Comparison of ENCODE assay signal across 1 cellular context in the genomic region with DNA sequence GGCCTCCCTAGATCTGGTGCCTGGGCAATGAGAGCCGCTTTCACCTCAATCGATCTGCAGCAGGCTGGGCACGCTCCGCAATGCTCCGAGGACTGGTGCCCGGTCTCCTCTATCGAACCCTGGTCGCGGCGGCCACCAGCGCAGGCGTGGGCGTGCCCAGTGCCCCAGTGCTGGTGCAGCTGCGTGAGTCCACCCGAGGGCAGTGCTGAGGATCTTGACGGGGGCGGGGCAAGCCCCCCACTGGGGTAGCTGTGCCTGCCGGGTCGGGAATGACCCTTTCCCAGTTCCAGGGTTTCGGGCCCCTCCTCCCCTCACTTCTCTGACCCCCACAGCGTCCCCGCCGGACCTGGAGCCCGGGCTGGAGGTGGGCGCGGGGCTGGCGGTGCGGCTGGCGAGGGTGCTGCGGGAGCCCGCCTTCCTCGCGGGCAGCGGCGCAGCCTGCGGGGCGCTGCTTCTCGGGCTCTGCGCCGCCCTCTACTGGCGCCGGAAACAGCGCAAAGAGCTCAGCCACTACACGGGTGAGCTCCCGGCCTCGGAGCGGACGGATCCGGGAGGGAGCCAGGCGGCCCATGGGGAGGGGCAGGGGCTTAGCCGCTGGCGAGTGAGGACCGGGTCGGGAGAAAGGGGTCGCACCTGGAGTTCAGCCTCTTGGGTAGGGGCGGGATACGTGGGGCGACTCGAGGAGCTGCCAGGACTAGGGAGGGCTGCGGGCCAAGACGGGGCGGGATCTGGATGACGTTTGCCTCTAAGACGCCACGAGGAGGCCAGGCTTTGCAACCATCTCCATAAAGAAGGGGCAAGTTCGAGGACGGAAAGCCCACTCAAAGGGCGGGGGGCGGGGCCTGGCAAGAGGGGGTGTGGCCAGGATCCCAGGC.
TF ChIP-seq lines count a peak whose summit lies in the region.

No MANE protein-coding gene starts in this region.

TF ChIP-seq in K562, 482 proteins besides CTCF, POLR2A, EP300 and RAD21 (continued from another document and continues in another):
- TF ChIP-seq, protein P1, sequence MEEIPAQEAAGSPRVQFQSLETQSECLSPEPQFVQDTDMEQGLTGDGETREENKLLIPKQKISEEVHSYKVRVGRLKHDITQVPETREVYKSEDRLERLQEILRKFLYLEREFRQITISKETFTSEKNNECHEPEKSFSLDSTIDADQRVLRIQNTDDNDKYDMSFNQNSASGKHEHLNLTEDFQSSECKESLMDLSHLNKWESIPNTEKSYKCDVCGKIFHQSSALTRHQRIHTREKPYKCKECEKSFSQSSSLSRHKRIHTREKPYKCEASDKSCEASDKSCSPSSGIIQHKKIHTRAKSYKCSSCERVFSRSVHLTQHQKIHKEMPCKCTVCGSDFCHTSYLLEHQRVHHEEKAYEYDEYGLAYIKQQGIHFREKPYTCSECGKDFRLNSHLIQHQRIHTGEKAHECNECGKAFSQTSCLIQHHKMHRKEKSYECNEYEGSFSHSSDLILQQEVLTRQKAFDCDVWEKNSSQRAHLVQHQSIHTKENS (CRISPR knock-in tag; IDR thresholded peaks at IDR 0.05): no peak
- TF ChIP-seq ZNF561 (CRISPR knock-in tag; conservative IDR thresholded peaks at IDR 0.05): no peak
- TF ChIP-seq, protein P2, sequence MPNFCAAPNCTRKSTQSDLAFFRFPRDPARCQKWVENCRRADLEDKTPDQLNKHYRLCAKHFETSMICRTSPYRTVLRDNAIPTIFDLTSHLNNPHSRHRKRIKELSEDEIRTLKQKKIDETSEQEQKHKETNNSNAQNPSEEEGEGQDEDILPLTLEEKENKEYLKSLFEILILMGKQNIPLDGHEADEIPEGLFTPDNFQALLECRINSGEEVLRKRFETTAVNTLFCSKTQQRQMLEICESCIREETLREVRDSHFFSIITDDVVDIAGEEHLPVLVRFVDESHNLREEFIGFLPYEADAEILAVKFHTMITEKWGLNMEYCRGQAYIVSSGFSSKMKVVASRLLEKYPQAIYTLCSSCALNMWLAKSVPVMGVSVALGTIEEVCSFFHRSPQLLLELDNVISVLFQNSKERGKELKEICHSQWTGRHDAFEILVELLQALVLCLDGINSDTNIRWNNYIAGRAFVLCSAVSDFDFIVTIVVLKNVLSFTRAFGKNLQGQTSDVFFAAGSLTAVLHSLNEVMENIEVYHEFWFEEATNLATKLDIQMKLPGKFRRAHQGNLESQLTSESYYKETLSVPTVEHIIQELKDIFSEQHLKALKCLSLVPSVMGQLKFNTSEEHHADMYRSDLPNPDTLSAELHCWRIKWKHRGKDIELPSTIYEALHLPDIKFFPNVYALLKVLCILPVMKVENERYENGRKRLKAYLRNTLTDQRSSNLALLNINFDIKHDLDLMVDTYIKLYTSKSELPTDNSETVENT (CRISPR knock-in tag; IDR thresholded peaks at IDR 0.05): no peak
- TF ChIP-seq, protein P3, sequence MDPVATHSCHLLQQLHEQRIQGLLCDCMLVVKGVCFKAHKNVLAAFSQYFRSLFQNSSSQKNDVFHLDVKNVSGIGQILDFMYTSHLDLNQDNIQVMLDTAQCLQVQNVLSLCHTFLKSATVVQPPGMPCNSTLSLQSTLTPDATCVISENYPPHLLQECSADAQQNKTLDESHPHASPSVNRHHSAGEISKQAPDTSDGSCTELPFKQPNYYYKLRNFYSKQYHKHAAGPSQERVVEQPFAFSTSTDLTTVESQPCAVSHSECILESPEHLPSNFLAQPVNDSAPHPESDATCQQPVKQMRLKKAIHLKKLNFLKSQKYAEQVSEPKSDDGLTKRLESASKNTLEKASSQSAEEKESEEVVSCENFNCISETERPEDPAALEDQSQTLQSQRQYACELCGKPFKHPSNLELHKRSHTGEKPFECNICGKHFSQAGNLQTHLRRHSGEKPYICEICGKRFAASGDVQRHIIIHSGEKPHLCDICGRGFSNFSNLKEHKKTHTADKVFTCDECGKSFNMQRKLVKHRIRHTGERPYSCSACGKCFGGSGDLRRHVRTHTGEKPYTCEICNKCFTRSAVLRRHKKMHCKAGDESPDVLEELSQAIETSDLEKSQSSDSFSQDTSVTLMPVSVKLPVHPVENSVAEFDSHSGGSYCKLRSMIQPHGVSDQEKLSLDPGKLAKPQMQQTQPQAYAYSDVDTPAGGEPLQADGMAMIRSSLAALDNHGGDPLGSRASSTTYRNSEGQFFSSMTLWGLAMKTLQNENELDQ (CRISPR knock-in tag; IDR thresholded peaks at IDR 0.05; ENCODE audit: borderline replicate concordance): no peak
- peak; percentile 83 for TF ChIP-seq ZBTB1 (CRISPR knock-in tag; IDR thresholded peaks at IDR 0.05; ENCODE audit: borderline replicate concordance, low read depth)
- TF ChIP-seq SMC3 (conservative IDR thresholded peaks at IDR 0.05; ENCODE audit: insufficient read depth, low read depth, low read length): 0 out of 2 replicates have a peak, but pooled peaks have one; percentile 36
- no peak for TF ChIP-seq ZNF217 (CRISPR knock-in tag; IDR thresholded peaks at IDR 0.05)
- TF ChIP-seq ZNF311 (CRISPR knock-in tag; IDR thresholded peaks at IDR 0.05): no peak
- TF ChIP-seq, protein P4, sequence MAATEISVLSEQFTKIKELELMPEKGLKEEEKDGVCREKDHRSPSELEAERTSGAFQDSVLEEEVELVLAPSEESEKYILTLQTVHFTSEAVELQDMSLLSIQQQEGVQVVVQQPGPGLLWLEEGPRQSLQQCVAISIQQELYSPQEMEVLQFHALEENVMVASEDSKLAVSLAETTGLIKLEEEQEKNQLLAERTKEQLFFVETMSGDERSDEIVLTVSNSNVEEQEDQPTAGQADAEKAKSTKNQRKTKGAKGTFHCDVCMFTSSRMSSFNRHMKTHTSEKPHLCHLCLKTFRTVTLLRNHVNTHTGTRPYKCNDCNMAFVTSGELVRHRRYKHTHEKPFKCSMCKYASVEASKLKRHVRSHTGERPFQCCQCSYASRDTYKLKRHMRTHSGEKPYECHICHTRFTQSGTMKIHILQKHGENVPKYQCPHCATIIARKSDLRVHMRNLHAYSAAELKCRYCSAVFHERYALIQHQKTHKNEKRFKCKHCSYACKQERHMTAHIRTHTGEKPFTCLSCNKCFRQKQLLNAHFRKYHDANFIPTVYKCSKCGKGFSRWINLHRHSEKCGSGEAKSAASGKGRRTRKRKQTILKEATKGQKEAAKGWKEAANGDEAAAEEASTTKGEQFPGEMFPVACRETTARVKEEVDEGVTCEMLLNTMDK (IDR thresholded peaks at IDR 0.05; ENCODE audit: borderline replicate concordance, insufficient read depth, low read depth, low read length, poor library complexity, severe bottlenecking): peak; percentile 88
- 0 out of 2 replicates have a peak, but pooled peaks have one; percentile 10 for TF ChIP-seq ZFPM2 (CRISPR knock-in tag; IDR thresholded peaks at IDR 0.05)
- TF ChIP-seq, protein P5, sequence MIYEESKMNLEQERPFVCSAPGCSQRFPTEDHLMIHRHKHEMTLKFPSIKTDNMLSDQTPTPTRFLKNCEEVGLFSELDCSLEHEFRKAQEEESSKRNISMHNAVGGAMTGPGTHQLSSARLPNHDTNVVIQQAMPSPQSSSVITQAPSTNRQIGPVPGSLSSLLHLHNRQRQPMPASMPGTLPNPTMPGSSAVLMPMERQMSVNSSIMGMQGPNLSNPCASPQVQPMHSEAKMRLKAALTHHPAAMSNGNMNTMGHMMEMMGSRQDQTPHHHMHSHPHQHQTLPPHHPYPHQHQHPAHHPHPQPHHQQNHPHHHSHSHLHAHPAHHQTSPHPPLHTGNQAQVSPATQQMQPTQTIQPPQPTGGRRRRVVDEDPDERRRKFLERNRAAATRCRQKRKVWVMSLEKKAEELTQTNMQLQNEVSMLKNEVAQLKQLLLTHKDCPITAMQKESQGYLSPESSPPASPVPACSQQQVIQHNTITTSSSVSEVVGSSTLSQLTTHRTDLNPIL (CRISPR knock-in tag; IDR thresholded peaks at IDR 0.05): no peak
- TF ChIP-seq, protein P6, sequence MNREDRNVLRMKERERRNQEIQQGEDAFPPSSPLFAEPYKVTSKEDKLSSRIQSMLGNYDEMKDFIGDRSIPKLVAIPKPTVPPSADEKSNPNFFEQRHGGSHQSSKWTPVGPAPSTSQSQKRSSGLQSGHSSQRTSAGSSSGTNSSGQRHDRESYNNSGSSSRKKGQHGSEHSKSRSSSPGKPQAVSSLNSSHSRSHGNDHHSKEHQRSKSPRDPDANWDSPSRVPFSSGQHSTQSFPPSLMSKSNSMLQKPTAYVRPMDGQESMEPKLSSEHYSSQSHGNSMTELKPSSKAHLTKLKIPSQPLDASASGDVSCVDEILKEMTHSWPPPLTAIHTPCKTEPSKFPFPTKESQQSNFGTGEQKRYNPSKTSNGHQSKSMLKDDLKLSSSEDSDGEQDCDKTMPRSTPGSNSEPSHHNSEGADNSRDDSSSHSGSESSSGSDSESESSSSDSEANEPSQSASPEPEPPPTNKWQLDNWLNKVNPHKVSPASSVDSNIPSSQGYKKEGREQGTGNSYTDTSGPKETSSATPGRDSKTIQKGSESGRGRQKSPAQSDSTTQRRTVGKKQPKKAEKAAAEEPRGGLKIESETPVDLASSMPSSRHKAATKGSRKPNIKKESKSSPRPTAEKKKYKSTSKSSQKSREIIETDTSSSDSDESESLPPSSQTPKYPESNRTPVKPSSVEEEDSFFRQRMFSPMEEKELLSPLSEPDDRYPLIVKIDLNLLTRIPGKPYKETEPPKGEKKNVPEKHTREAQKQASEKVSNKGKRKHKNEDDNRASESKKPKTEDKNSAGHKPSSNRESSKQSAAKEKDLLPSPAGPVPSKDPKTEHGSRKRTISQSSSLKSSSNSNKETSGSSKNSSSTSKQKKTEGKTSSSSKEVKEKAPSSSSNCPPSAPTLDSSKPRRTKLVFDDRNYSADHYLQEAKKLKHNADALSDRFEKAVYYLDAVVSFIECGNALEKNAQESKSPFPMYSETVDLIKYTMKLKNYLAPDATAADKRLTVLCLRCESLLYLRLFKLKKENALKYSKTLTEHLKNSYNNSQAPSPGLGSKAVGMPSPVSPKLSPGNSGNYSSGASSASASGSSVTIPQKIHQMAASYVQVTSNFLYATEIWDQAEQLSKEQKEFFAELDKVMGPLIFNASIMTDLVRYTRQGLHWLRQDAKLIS (CRISPR knock-in tag; IDR thresholded peaks at IDR 0.05): 0 out of 2 replicates have a peak, but pooled peaks have one; percentile 24
- TF ChIP-seq CREB1 (IDR thresholded peaks at IDR 0.05): no peak
- peak; percentile 63 for TF ChIP-seq CREB1 (CRISPR knock-in tag; IDR thresholded peaks at IDR 0.05)
- peak; percentile 63 for TF ChIP-seq TBP (optimal IDR thresholded peaks at IDR 0.05; ENCODE audit: low read depth, low read length)
- TF ChIP-seq, protein P7, sequence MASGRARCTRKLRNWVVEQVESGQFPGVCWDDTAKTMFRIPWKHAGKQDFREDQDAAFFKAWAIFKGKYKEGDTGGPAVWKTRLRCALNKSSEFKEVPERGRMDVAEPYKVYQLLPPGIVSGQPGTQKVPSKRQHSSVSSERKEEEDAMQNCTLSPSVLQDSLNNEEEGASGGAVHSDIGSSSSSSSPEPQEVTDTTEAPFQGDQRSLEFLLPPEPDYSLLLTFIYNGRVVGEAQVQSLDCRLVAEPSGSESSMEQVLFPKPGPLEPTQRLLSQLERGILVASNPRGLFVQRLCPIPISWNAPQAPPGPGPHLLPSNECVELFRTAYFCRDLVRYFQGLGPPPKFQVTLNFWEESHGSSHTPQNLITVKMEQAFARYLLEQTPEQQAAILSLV (tag; IDR thresholded peaks at IDR 0.05): no peak
- peak in 2 of 3 experiments; percentile 23 to 41 for TF ChIP-seq YY1 (IDR thresholded peaks at IDR 0.05; ENCODE audit: borderline replicate concordance in 1 of 3, control insufficient read depth in 1 of 3, extremely low read depth in 1 of 3, insufficient read depth in 3 of 3, insufficient read length in 1 of 3, insufficient replicate concordance in 2 of 3, low read depth in 1 of 3, low read length in 2 of 3)
- TF ChIP-seq LARP7 (IDR thresholded peaks at IDR 0.05): no peak
